In genomic region chr11:36377759-36378553, GRCh38 we compare ENCODE assay signal across 8 cellular contexts.
DNase-seq lines count a peak whose midpoint lies in the region; ATAC-seq and TF ChIP-seq lines count a peak whose summit lies in the region.

No MANE protein-coding gene starts in this region.

- no peak for TF ChIP-seq RAD21 in neural cell (conservative IDR thresholded peaks at IDR 0.05)

- no peak for TF ChIP-seq EP300 in neural cell (conservative IDR thresholded peaks at IDR 0.05; ENCODE audit: poor library complexity, severe bottlenecking)

- peaks cover 0 to 8% (median 5%) of the 10 kb centered on the region in 7 donors for H3K9me3 Mint-ChIP-seq in CD14-positive monocyte

- peak overlapping the region; percentile 35 to 89 (median 68) for H3K27ac Mint-ChIP-seq in CD14-positive monocyte

- peaks cover 37 to 59% (median 40%) of the 10 kb centered on the region in 3 donors for H3K27me3 Mint-ChIP-seq in CD14-positive monocyte (ENCODE audit: low read depth in 3 of 3)

- peak overlapping the region; percentile 81 for H3K9ac ChIP-seq in KMS-11
- H3K9ac ChIP-seq in duodenal mucosa (ENCODE audit: low read depth in 1 of 2, low read length in 2 of 2) = peak overlapping the region; percentile 67 to 73
- H3K9ac ChIP-seq in neural cell (ENCODE audit: low read length) = no peak overlapping the region

- H3K4me1 ChIP-seq in KMS-11 (ENCODE audit: low read depth, poor library complexity, severe bottlenecking) = peaks cover 36% of the 10 kb centered on the region
- peaks cover 10 to 27% of the 10 kb centered on the region in 2 donors for H3K4me1 ChIP-seq in duodenal mucosa (ENCODE audit: control insufficient read depth in 1 of 2, insufficient read depth in 2 of 2, low read length in 2 of 2)

- H3F3A ChIP-seq in neural cell (ENCODE audit: insufficient read depth, low read length, poor library complexity, severe bottlenecking) = no peaks in the 10 kb centered on the region

- H4K20me1 ChIP-seq in KMS-11 (ENCODE audit: insufficient read depth) = no peaks in the 10 kb centered on the region
- no peaks in the 10 kb centered on the region for H4K20me1 ChIP-seq in neural cell (ENCODE audit: insufficient read depth)

- peak overlapping the region; percentile 96 to 99 for H3K4me3 Mint-ChIP-seq in CD14-positive monocyte

- no peak for DNase-seq in CD14-positive monocyte (ENCODE audit: low spot score)
- no peak for DNase-seq in NCI-H2196 (lab: John Stamatoyannopoulos, UW; ENCODE audit: unreplicated experiment)
- DNase-seq in NCI-H1436 treated with DMSO at 0.1 percent for 48 hours (lab: John Stamatoyannopoulos, UW) = no peak
- DNase-seq in stimulated activated CD4-positive, alpha-beta T cell treated with anti-CD3 and anti-CD28 coated beads, Interleukin-2, amount 100 ng/mL, for 48 hours = no peak

- H3K36me3 Mint-ChIP-seq in CD14-positive monocyte = peaks cover 16 to 17% of the 10 kb centered on the region in 2 donors

- no peak for TF ChIP-seq CTCF in CD14-positive monocyte (IDR thresholded peaks at IDR 0.05)
- TF ChIP-seq CTCF in KMS-11 (conservative IDR thresholded peaks at IDR 0.05; ENCODE audit: low read depth, low read length) = no peak
- TF ChIP-seq CTCF in neural cell (IDR thresholded peaks at IDR 0.05; ENCODE audit: poor library complexity, severe bottlenecking) = no peak

- H2AFZ ChIP-seq in KMS-11 (ENCODE audit: low read depth) = peak overlapping the region; percentile 95
- no peak overlapping the region for H2AFZ ChIP-seq in neural cell (ENCODE audit: low read depth, low read length)

- peaks cover 55% of the 10 kb centered on the region for H3K4me1 Mint-ChIP-seq in CD14-positive monocyte

- H3K9me3 ChIP-seq in duodenal mucosa (ENCODE audit: control insufficient read depth in 1 of 2, low read length in 2 of 2) (no peaks in the 10 kb centered on the region), neural cell (ENCODE audit: low read length) (no peaks in the 10 kb centered on the region)

- H3K27ac ChIP-seq in KMS-11 (peak overlapping the region; percentile 82), duodenal mucosa (ENCODE audit: low read depth, low read length) (no peak overlapping the region), neural cell (ENCODE audit: low read length) (no peak overlapping the region)

- H3K79me2 ChIP-seq in KMS-11 (ENCODE audit: insufficient read depth, low read depth) (peaks cover 13% of the 10 kb centered on the region; the same call in 1 of the 2 replicates), neural cell (replicated peaks; ENCODE audit: insufficient read depth, low read length) (no peaks in the 10 kb centered on the region)

- no peaks in the 10 kb centered on the region for H3K9me2 ChIP-seq in neural cell (ENCODE audit: insufficient read depth, low read length)

- H3K27me3 ChIP-seq in KMS-11 (ENCODE audit: insufficient read depth, low read depth) (no peaks in the 10 kb centered on the region), duodenal mucosa (ENCODE audit: control insufficient read depth in 1 of 2, insufficient read depth in 2 of 2, low read length in 2 of 2) (peaks cover 0 to 6% of the 10 kb centered on the region in 2 donors), neural cell (ENCODE audit: insufficient read depth, low read depth, low read length) (peaks cover 36% of the 10 kb centered on the region)

- H3K4me3 ChIP-seq in KMS-11 (IDR thresholded peaks at IDR 0.05; ENCODE audit: insufficient read depth, low read depth, low read length) (no peak overlapping the region), duodenal mucosa (ENCODE audit: low read depth in 1 of 2, low read length in 2 of 2) (peak overlapping the region; percentile 84 to 92), neural cell (ENCODE audit: low read length) (peak overlapping the region; percentile 73)

- H3K4me2 ChIP-seq in KMS-11 (peak overlapping the region; percentile 94), neural cell (ENCODE audit: low read length) (no peak overlapping the region)

- no peak for ATAC-seq in GM18873 (IDR thresholded peaks at IDR 0.05; ENCODE audit: low FRiP score, unreplicated experiment)

- intact Hi-C loops in CD14-positive monocyte (cut with micrococcal nuclease) = loop anchor here in 1 of 2 donors (5.0 kb wide), 2 partner anchors 34 to 94 kb away; no protein-coding TSS in a partner anchor

- H3K36me3 ChIP-seq in KMS-11 (ENCODE audit: insufficient read depth) = no peaks in the 10 kb centered on the region
- H3K36me3 ChIP-seq in duodenal mucosa (ENCODE audit: control insufficient read depth in 1 of 2, insufficient read depth in 2 of 2, low read length in 2 of 2) = peaks cover 0 to 5% of the 10 kb centered on the region in 2 donors
- H3K36me3 ChIP-seq in neural cell (ENCODE audit: insufficient read depth, low read length) = no peaks in the 10 kb centered on the region

TF ChIP-seq in neural cell, 6 proteins besides CTCF, POLR2A, EP300 and RAD21:
- no peak for TF ChIP-seq MXI1 (conservative IDR thresholded peaks at IDR 0.05; ENCODE audit: poor library complexity, severe bottlenecking)
- no peak for TF ChIP-seq POLR2AphosphoS5 (IDR thresholded peaks at IDR 0.05)
TF ChIP-seq in neural cell: peak in this region for 0.
